ENCODE assay signal across 11 cellular contexts in the genomic region with DNA sequence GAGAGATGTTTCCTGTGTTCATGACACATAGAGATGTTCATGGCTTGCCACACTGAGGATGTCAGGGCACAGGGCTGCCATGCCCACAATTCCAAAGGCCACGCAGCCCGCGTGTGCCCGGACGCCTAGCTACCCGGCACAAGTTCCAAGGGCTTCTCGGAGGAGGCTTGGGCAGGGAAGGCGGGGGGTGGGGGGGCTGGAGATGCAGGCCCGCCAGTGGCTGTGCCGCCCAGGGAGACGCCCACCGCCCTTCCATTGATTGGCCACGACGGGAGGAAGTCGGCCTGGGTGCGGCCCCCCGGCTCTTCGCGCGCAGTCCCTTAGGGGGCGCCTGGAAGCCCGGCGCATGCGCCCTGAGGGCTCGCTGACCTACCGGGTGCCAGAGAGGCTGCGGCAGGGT. TPM values are rescaled to one million over a fixed set of nuclear protein-coding genes. Genes with fewer than 3 reads are reported as not detected.
"Had no signal": no experiment of that assay in that cellular context is flagged by ENCODE, and none has a peak within 500 bp of the region (broad histone marks: within the 10 kb centered on the region; RNA-seq: fewer than 3 reads in every experiment).

Gene TSPY2 (plus strand): TSS at position 301 of the 400 bp plus-strand sequence. CDS start 46 bp downstream, at position 347.

RNA-seq across cellular contexts. Expression of gene TSPY2, which starts in this region (rescaled TPM):
- total RNA-seq: OCI-LY7, PC-3, PC-9, Peyer's patch, Right ventricle myocardium inferior, Right ventricle myocardium superior, RPMI7951, SJCRH30, SJSA1, SK-MEL-5 had no signal
- polyA plus RNA-seq: SK-N-SH had no signal
